In the genomic region with DNA sequence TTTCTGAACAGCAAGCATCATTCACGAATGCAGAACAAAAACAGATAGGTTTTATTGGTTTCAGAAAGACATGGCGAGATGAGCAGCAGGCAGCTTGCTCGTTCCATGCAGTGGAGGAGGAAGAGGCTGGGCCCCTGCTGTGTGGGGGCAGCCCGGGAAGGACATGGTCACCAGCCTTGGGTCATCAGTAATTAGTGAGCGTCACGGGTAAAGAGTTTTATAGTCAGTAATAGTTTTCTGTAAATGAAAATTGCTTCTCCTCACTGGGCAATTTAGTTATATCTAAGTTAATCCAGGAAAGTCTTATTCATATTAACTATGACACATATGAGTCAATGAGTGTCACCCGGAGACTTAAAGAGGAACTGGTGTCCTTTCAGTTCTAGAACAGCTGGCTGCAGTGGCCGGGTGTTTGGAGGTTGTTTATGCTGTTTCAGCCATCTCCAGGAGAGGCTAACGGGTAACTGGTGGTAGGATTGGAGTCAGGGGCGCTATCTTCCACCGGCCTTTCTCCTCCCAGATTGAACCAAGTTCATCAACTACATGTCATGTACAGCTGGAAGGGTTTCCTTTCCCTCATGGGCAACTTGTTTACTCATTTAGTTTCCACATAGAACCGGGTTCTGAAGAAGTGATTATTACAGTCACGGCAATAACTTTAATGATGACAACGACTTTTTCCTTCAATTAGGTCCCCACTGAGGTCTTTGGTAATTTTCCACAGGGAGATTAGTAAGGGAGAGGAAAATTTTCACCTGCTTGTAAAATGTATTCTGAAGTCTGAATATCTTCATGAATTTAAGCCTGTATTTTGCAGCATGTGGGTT, we compare ENCODE assay signal across 8 cellular contexts.
DNase-seq lines count a peak whose midpoint lies in the region; ATAC-seq lines count a peak whose summit lies in the region.

No MANE protein-coding gene starts in this region.

- ATAC-seq in HG02852 (IDR thresholded peaks at IDR 0.05; ENCODE audit: unreplicated experiment), result peak; percentile 97

- DNase-seq in SKM-1 treated with dmso at 0.1 percent for 144 hours (lab: John Stamatoyannopoulos, UW; ENCODE audit: unreplicated experiment) (peak; percentile 35), SKM-1 (lab: John Stamatoyannopoulos, UW; ENCODE audit: unreplicated experiment) (no peak), OCI-M1 (lab: John Stamatoyannopoulos, UW) (peak; percentile 53), retina (peak; percentile 13), DMS114 treated with DMSO at 0.1 percent for 48 hours (lab: John Stamatoyannopoulos, UW; ENCODE audit: unreplicated experiment) (no peak), GOT3 (lab: John Stamatoyannopoulos, UW) (no peak), NCI-H2081 treated with DMSO at 0.1 percent for 48 hours (lab: John Stamatoyannopoulos, UW) (no peak)

Comparison
In these comparisons a context has a peak if more than half of its experiments do, and no peak if none do; other contexts are left out.
1. DNase-seq: peak in SKM-1 treated with dmso at 0.1 percent for 144 hours (single experiment), OCI-M1 (single experiment) and retina (single experiment); none in SKM-1 (single experiment), DMS114 treated with DMSO at 0.1 percent for 48 hours (single experiment), GOT3 (single experiment) and NCI-H2081 treated with DMSO at 0.1 percent for 48 hours (single experiment).